In the genomic region with DNA sequence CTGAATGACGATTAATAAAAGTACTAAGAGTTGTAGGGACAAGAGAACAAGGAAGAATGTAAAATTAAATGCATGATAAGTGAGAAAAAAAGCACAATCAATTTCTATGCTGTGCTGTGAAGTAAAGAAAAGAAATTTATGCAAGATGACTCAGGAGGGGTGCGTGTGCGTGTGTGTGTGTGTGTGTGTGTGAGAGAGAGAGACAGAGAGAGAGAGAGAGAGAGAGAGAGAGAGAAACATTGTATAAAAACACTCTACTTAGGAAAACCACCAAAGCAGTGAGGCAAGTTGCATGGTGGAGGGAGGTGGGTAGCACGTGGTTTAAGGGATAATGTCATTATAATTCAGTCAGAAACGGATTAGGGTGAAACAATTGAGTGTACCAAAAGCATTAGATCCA, we compare ENCODE assay signal across 20 cellular contexts.
"Had no signal": no experiment of that assay in that cellular context is flagged by ENCODE, and none has a peak within 500 bp of the region (broad histone marks: within the 10 kb centered on the region; RNA-seq: fewer than 3 reads in every experiment).

No MANE protein-coding gene starts in this region.

- H3K4me2 ChIP-seq: hepatocyte had no signal

- H3K27me3 ChIP-seq: gastroesophageal sphincter, hepatocyte, left lung, tibial artery, uterus had no signal

- H3K79me2 ChIP-seq: hepatocyte had no signal

- H3K9me3 ChIP-seq: gastroesophageal sphincter, left lung, mucosa of descending colon, tibial artery, uterus had no signal

- H3K36me3 ChIP-seq: gastroesophageal sphincter, left lung, tibial artery, uterus had no signal

- H3K4me3 ChIP-seq: gastroesophageal sphincter, hepatocyte, left lung, mucosa of descending colon, tibial artery, uterus had no signal

- H3K4me1 ChIP-seq: gastroesophageal sphincter, left lung, tibial artery, uterus had no signal

- H3K27ac ChIP-seq: gastroesophageal sphincter, hepatocyte, left lung, tibial artery, uterus had no signal

- DNase-seq: activated CD4-positive, alpha-beta T cell treated with anti-CD3 and anti-CD28 coated beads, Interleukin-2, amount 10 ng/mL, durations not matched to agents 7 days and 5 days; activated CD4-positive, CD25-positive, alpha-beta regulatory T cell; activated CD8-positive, alpha-beta memory T cell treated with anti-CD3 and anti-CD28 coated beads, Interleukin-2, amount 50 U/mL, for 48 hours; activated gamma-delta T cell; activated T-cell treated with anti-CD3 and anti-CD28 coated beads, Interleukin-2, amount 50 U/mL, for 72 hours; amygdala; cerebellar nuclear complex; effector memory CD4-positive, alpha-beta T cell; kidney; left lung; mucosa of descending colon; natural killer cell; nucleus accumbens; posterior cingulate gyrus; stimulated activated CD4-positive, alpha-beta T cell treated with anti-CD3 and anti-CD28 coated beads, Interleukin-2, amount 100 ng/mL, for 48 hours; stimulated activated naive CD4-positive, alpha-beta T cell; tibial artery; uterus had no signal

- H2AFZ ChIP-seq: hepatocyte had no signal
